Comparison of ENCODE assay signal across 8 cellular contexts in genomic region chr10:42754155-42755027, GRCh38. TPM values are rescaled to one million over a fixed set of nuclear protein-coding genes. Genes with fewer than 3 reads are reported as not detected.
A peak's percentile ranks its signal among the peaks of the same experiment; 100 is the strongest.
DNase-seq lines count a peak whose midpoint lies in the region; ATAC-seq, FAIRE-seq and TF ChIP-seq lines count a peak whose summit lies in the region.

No MANE protein-coding gene starts in this region.

- POLR2A ChIA-PET in K562 (lab: Yijun Ruan, JAX) = interaction anchor here (1.4 to 1.8 kb wide), 2 partner anchors 15 to 29 kb away, joined by 4 to 5 read pairs; partner anchors contain the start of gene BMS1
- POLR2A ChIA-PET in OCI-LY7 (lab: Charles Lee) = interaction anchor here (0.6 kb wide), 1 partner anchor 7 kb away, joined by 3 read pairs; no protein-coding TSS in a partner anchor

- in situ Hi-C loops in G401 (cut with HindIII; ENCODE audit: low sequenced_read_pairs) (no loop called here), K562 (cut with MboI) (no loop called here)

- H3K4me2 ChIP-seq in K562 (ENCODE audit: insufficient read depth, low read length) (peak overlapping the region; percentile 46), OCI-LY7 (ENCODE audit: low read length) (no peak overlapping the region)

- TF ChIP-seq CTCF in Peyer's patch (IDR thresholded peaks at IDR 0.05) (peak in 1 of 6 experiments; percentile 6), K562 (IDR thresholded peaks at IDR 0.05 in 2 of 3, conservative IDR thresholded peaks at IDR 0.05 in 1 of 3; ENCODE audit: insufficient read depth in 2 of 3, low read depth in 1 of 3, low read length in 3 of 3) (0 out of 6 replicates have a peak, but pooled peaks of 1 of the 3 experiments have one; percentile 3), OCI-LY7 (conservative IDR thresholded peaks at IDR 0.05; ENCODE audit: low read length) (no peak)

- H3K9me2 ChIP-seq in OCI-LY7 (ENCODE audit: insufficient read depth, low read length) = no peaks in the 10 kb centered on the region

- no peaks in the 10 kb centered on the region for H3K9me1 ChIP-seq in K562 (ENCODE audit: control insufficient read depth, insufficient read depth, low read length)

- peak overlapping the region in 1 of 2 experiments; percentile 63; a peak in 1 of 4 replicates for H3K9ac ChIP-seq in K562 (ENCODE audit: insufficient read depth in 1 of 2, low read depth in 2 of 2, low read length in 2 of 2)

- BruUV-seq in K562 (replicated peaks; lab: Mats Ljungman, UMichigan) = no TSS peak
- no TSS peak for BruUV-seq in OCI-LY7 (replicated peaks; lab: Mats Ljungman, UMichigan)

- peaks cover 0 to 27% (median 12%) of the 10 kb centered on the region in 4 donors for H3K4me1 ChIP-seq in Peyer's patch
- peaks cover 0 to 28% of the 10 kb centered on the region in 2 experiments; a peak in 2 of 5 replicates for H3K4me1 ChIP-seq in K562 (replicated peaks in 1 of 2; ENCODE audit: control insufficient read depth in 2 of 2, insufficient read depth in 2 of 2, low read length in 2 of 2)
- no peaks in the 10 kb centered on the region for H3K4me1 ChIP-seq in OCI-LY7 (ENCODE audit: insufficient read depth, low read length, poor library complexity, severe bottlenecking)

- peak overlapping the region; percentile 74 for H2AFZ ChIP-seq in K562 (ENCODE audit: low read depth, low read length)
- no peak overlapping the region for H2AFZ ChIP-seq in OCI-LY7 (ENCODE audit: low read length)

- CTCF ChIA-PET in K562 (lab: Yijun Ruan, JAX; ENCODE audit: low intra/inter-chr PET ratio) = no interaction called here
- CTCF ChIA-PET in OCI-LY7 (lab: Charles Lee; ENCODE audit: unreplicated experiment) = no interaction called here

- H3K79me2 ChIP-seq in K562 (ENCODE audit: control insufficient read depth, insufficient read depth, low read length) = no peaks in the 10 kb centered on the region
- H3K79me2 ChIP-seq in OCI-LY7 (ENCODE audit: insufficient read depth, low read depth, low read length) = no peaks in the 10 kb centered on the region

- peak overlapping the region in 3 of 4 donors; percentile 0 to 14 (median 5) for H3K27ac ChIP-seq in Peyer's patch
- no peak overlapping the region for H3K27ac ChIP-seq in K562 (ENCODE audit: extremely low read depth, low read depth, low read length)
- no peak overlapping the region for H3K27ac ChIP-seq in OCI-LY7 (ENCODE audit: low read depth, low read length, poor library complexity, severe bottlenecking)

- H3K36me3 ChIP-seq in Peyer's patch = no peaks in the 10 kb centered on the region
- no peaks in the 10 kb centered on the region for H3K36me3 ChIP-seq in K562 (ENCODE audit: control insufficient read depth, insufficient read depth, low read length)
- H3K36me3 ChIP-seq in OCI-LY7 (ENCODE audit: insufficient read depth, low read length) = no peaks in the 10 kb centered on the region

- no peak for FAIRE-seq in K562 (lab: Jason Lieb, UNC)

- ATAC-seq in K562 (peak; percentile 47), GM21360 (IDR thresholded peaks at IDR 0.05; ENCODE audit: unreplicated experiment) (no peak)

- intact Hi-C loops in K562 (cut with micrococcal nuclease) = no loop called here
- intact Hi-C loops in OCI-LY7 (cut with micrococcal nuclease; ENCODE audit: unreplicated experiment) = no loop called here

- H3K27me3 ChIP-seq in Peyer's patch (peaks cover 0 to 21% of the 10 kb centered on the region in 2 donors), K562 (ENCODE audit: control insufficient read depth in 2 of 2, insufficient read depth in 2 of 2, low read length in 2 of 2) (peaks cover 0 to 23% of the 10 kb centered on the region in 2 experiments; a peak in 1 of 5 replicates)

- TF ChIP-seq POLR2A in Peyer's patch (IDR thresholded peaks at IDR 0.05) = no peak
- no peak for TF ChIP-seq POLR2A in K562 (conservative IDR thresholded peaks at IDR 0.05)

- H4K20me1 ChIP-seq in K562 (replicated peaks; ENCODE audit: control insufficient read depth, insufficient read depth, low read length) (no peaks in the 10 kb centered on the region), OCI-LY7 (ENCODE audit: insufficient read depth, low read length) (no peaks in the 10 kb centered on the region)

- TF ChIP-seq RAD21 in K562 (CRISPR knock-in tag; conservative IDR thresholded peaks at IDR 0.05 in 1 of 2, IDR thresholded peaks at IDR 0.05 in 1 of 2) = no peak

- DNase-seq in G401 (ENCODE audit: low spot score) (peak; percentile 3), Peyer's patch (no peak), K562 (ENCODE audit: extremely low read depth in 1 of 4, low spot score in 3 of 4) (peak in 3 of 4 experiments; percentile 39 to 48 (median 43)), iPS-NIHi7 (ENCODE audit: extremely low spot score) (peak; percentile 56), occipital lobe (lab: John Stamatoyannopoulos, UW) (no peak), OCI-LY7 (ENCODE audit: low spot score) (no peak)
- peak; percentile 21 for DNase-seq in stimulated activated CD4-positive, alpha-beta T cell treated with anti-CD3 and anti-CD28 coated beads, Interleukin-1b, Interleukin-23, amount 100 ng/mL, for 48 hours

- H3K4me3 ChIP-seq in Peyer's patch (peak overlapping the region; percentile 29 to 62 (median 54)), K562 (peak overlapping the region; percentile 29), OCI-LY7 (ENCODE audit: low read depth, low read length, poor library complexity, severe bottlenecking) (no peak overlapping the region)

- H3K9me3 ChIP-seq in Peyer's patch (no peaks in the 10 kb centered on the region), K562 (replicated peaks; ENCODE audit: control insufficient read depth, insufficient read depth, low read depth, low read length) (no peaks in the 10 kb centered on the region), OCI-LY7 (ENCODE audit: low read length) (no peaks in the 10 kb centered on the region)

- 44% methylated on average over 76 of the region's 89 CpGs for WGBS in K562 (ENCODE audit: insufficient coverage, low coverage, missing lambda C conversion rate)

- TF ChIP-seq EP300 in K562 (IDR thresholded peaks at IDR 0.05; ENCODE audit: low read length) = no peak

TF ChIP-seq in K562, 482 proteins besides CTCF, POLR2A, EP300 and RAD21 (continues in another document):
- 0 out of 2 replicates have a peak, but pooled peaks have one; percentile 19 for TF ChIP-seq ZBTB7A (IDR thresholded peaks at IDR 0.05; ENCODE audit: borderline replicate concordance, control insufficient read depth, low read depth, low read length)
- TF ChIP-seq, protein P1, sequence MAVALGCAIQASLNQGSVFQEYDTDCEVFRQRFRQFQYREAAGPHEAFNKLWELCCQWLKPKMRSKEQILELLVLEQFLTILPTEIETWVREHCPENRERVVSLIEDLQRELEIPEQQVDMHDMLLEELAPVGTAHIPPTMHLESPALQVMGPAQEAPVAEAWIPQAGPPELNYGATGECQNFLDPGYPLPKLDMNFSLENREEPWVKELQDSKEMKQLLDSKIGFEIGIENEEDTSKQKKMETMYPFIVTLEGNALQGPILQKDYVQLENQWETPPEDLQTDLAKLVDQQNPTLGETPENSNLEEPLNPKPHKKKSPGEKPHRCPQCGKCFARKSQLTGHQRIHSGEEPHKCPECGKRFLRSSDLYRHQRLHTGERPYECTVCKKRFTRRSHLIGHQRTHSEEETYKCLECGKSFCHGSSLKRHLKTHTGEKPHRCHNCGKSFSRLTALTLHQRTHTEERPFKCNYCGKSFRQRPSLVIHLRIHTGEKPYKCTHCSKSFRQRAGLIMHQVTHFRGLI (CRISPR knock-in tag; IDR thresholded peaks at IDR 0.05) = no peak
- 0 out of 2 replicates have a peak, but pooled peaks have one; percentile 21 for TF ChIP-seq NCOA6 (IDR thresholded peaks at IDR 0.05)
- no peak for TF ChIP-seq SPI1 (IDR thresholded peaks at IDR 0.05; ENCODE audit: borderline replicate concordance, low read depth, low read length)
- TF ChIP-seq, protein P2, sequence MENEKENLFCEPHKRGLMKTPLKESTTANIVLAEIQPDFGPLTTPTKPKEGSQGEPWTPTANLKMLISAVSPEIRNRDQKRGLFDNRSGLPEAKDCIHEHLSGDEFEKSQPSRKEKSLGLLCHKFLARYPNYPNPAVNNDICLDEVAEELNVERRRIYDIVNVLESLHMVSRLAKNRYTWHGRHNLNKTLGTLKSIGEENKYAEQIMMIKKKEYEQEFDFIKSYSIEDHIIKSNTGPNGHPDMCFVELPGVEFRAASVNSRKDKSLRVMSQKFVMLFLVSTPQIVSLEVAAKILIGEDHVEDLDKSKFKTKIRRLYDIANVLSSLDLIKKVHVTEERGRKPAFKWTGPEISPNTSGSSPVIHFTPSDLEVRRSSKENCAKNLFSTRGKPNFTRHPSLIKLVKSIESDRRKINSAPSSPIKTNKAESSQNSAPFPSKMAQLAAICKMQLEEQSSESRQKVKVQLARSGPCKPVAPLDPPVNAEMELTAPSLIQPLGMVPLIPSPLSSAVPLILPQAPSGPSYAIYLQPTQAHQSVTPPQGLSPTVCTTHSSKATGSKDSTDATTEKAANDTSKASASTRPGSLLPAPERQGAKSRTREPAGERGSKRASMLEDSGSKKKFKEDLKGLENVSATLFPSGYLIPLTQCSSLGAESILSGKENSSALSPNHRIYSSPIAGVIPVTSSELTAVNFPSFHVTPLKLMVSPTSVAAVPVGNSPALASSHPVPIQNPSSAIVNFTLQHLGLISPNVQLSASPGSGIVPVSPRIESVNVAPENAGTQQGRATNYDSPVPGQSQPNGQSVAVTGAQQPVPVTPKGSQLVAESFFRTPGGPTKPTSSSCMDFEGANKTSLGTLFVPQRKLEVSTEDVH (IDR thresholded peaks at IDR 0.05; ENCODE audit: low read depth, partially characterized antibody) = no peak

RNA-seq across cellular contexts. Expression of gene BMS1, which starts 28.2 kb away (rescaled TPM):
- total RNA-seq in G401 (2014; rRNA removed; shearing (Covaris generic)) = 18.4 and 27.7 TPM in 2 replicates
- total RNA-seq in Peyer's patch (10 to 100 TPM in 3 of 4 donors, 1 to 10 TPM in 1; 9.6 to 23.9 (median 11.6) TPM), K562 (2014; rRNA removed) (36.4 and 37.0 TPM in 2 replicates), K562 (2014; rRNA removed; fragmentation: Illumina TruSeq; extraction: Trizol) (46.9 and 51.6 TPM in 2 replicates), K562 (2015; rRNA removed; fragmentation: Illumina TruSeq; extraction: Trizol) (42.8 and 44.9 TPM in 2 replicates), K562 (2021) (26.8 and 32.7 TPM in 2 replicates), occipital lobe (11.7 TPM), OCI-LY7 (2022) (16.0 and 20.2 TPM in 2 replicates)
- 13.1 and 30.2 TPM in 2 replicates for total RNA-seq in K562 (2011; cell fraction: chromatin; rRNA removed; ENCODE audit: low replicate concordance)
- total RNA-seq in K562 (2011; cell fraction: nucleolus; rRNA removed) = 8.0 and 9.3 TPM in 2 replicates
- total RNA-seq in K562 (2011; cell fraction: nucleoplasm; rRNA removed) = 12.4 and 12.9 TPM in 2 replicates
- polyA plus RNA-seq in K562 (2011; rRNA removed) (9.1 and 13.0 TPM in 2 replicates), K562 (2014; fragmentation: Illumina TruSeq; extraction: Trizol) (34.8 and 40.8 TPM in 2 replicates), K562 (2014; fragmentation: Nextera tagmentation; extraction: Ambion mirVana) (10 to 100 TPM; 11.1 to 25.7 TPM), K562 (2014; rRNA removed) (27.1 and 30.5 TPM in 2 replicates)
- polyA plus RNA-seq in K562 (2011; cell fraction: cytosol; rRNA removed) = 2.9 and 5.6 TPM in 2 replicates
- 9.9 and 10.5 TPM in 2 replicates for polyA plus RNA-seq in K562 (2011; cell fraction: nucleus; rRNA removed)
- 12.8 and 27.5 TPM in 2 replicates for polyA plus RNA-seq in K562 (2012)
- 30.2 and 32.3 TPM in 2 replicates for polyA minus RNA-seq in K562 (2011; rRNA and poly(A)+ RNA removed)
- polyA minus RNA-seq in K562 (2011; cell fraction: cytosol; rRNA and poly(A)+ RNA removed) = 13.2 and 14.9 TPM in 2 replicates
- 9.0 and 19.2 TPM in 2 replicates for polyA minus RNA-seq in K562 (2011; cell fraction: nucleus; rRNA and poly(A)+ RNA removed)
- total RNA-seq in OCI-LY7 (2014; rRNA removed; shearing (Covaris generic)) = 14.9 and 17.3 TPM in 2 replicates

Comparison
In these comparisons a context has a peak if more than half of its experiments do, and no peak if none do; other contexts are left out.
1. DNase-seq: peak in G401 (single experiment), K562 (3 of 4), iPS-NIHi7 (single experiment) and stimulated activated CD4-positive, alpha-beta T cell treated with anti-CD3 and anti-CD28 coated beads, Interleukin-1b, Interleukin-23, amount 100 ng/mL, for 48 hours (single experiment); none in Peyer's patch (0 of 3), occipital lobe (single experiment) and OCI-LY7 (single experiment).
2. H3K27ac ChIP-seq: peak in Peyer's patch (3 of 4); none in K562 (single experiment) and OCI-LY7 (single experiment).